Comparison of ENCODE assay signal across 1 cellular context in the genomic region with DNA sequence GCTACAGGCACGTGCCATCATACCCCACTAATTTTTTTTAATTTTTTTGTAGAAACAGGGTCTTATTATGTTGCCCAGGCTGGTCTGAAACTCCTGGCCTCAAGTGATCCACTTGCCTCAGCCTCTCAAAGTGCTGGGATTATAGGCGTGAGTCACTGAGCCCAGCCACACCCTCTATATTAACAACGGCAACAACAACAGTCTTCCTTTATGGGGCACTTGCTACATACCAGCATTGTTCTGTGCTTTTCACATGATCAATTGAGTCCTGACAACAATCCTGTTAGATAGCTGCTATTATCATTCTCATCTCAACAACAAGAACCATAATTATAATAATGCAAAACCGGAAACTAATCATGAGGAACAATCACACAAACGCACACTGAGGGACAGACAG.
TF ChIP-seq lines count a peak whose summit lies in the region.

No MANE protein-coding gene starts in this region.

TF ChIP-seq in HEK293, 187 proteins besides CTCF, POLR2A, EP300 and RAD21 (continued from another document):
- TF ChIP-seq, protein P1, sequence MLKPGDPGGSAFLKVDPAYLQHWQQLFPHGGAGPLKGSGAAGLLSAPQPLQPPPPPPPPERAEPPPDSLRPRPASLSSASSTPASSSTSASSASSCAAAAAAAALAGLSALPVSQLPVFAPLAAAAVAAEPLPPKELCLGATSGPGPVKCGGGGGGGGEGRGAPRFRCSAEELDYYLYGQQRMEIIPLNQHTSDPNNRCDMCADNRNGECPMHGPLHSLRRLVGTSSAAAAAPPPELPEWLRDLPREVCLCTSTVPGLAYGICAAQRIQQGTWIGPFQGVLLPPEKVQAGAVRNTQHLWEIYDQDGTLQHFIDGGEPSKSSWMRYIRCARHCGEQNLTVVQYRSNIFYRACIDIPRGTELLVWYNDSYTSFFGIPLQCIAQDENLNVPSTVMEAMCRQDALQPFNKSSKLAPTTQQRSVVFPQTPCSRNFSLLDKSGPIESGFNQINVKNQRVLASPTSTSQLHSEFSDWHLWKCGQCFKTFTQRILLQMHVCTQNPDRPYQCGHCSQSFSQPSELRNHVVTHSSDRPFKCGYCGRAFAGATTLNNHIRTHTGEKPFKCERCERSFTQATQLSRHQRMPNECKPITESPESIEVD (tag by site-specific recombination; IDR thresholded peaks at IDR 0.05), result no peak
- TF ChIP-seq ZNF792 (tag by site-specific recombination; IDR thresholded peaks at IDR 0.05) (no peak), ZNF48 (tag by site-specific recombination; IDR thresholded peaks at IDR 0.05) (no peak), ZNF747 (tag by site-specific recombination; IDR thresholded peaks at IDR 0.05) (no peak), SALL2 (tag by site-specific recombination; IDR thresholded peaks at IDR 0.05; ENCODE audit: borderline replicate concordance) (no peak), ZNF473 (tag by site-specific recombination; IDR thresholded peaks at IDR 0.05) (no peak), ZNF843 (tag by site-specific recombination; IDR thresholded peaks at IDR 0.05) (no peak), ZNF132 (tag by site-specific recombination; IDR thresholded peaks at IDR 0.05; ENCODE audit: borderline replicate concordance) (no peak), ZNF404 (tag by site-specific recombination; IDR thresholded peaks at IDR 0.05) (no peak), ZFP69B (tag by site-specific recombination; IDR thresholded peaks at IDR 0.05) (no peak; the same call in 1 of the 2 replicates)
- TF ChIP-seq, protein P2, sequence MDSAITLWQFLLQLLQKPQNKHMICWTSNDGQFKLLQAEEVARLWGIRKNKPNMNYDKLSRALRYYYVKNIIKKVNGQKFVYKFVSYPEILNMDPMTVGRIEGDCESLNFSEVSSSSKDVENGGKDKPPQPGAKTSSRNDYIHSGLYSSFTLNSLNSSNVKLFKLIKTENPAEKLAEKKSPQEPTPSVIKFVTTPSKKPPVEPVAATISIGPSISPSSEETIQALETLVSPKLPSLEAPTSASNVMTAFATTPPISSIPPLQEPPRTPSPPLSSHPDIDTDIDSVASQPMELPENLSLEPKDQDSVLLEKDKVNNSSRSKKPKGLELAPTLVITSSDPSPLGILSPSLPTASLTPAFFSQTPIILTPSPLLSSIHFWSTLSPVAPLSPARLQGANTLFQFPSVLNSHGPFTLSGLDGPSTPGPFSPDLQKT (IDR thresholded peaks at IDR 0.05; ENCODE audit: borderline replicate concordance, low read depth, low read length), result no peak
- TF ChIP-seq, protein P3, sequence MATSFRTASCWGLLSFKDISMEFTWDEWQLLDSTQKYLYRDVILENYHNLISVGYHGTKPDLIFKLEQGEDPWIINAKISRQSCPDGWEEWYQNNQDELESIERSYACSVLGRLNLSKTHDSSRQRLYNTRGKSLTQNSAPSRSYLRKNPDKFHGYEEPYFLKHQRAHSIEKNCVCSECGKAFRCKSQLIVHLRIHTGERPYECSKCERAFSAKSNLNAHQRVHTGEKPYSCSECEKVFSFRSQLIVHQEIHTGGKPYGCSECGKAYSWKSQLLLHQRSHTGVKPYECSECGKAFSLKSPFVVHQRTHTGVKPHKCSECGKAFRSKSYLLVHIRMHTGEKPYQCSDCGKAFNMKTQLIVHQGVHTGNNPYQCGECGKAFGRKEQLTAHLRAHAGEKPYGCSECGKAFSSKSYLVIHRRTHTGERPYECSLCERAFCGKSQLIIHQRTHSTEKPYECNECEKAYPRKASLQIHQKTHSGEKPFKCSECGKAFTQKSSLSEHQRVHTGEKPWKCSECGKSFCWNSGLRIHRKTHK (tag by site-specific recombination; IDR thresholded peaks at IDR 0.05), result no peak
